Comparison of ENCODE assay signal across 20 cellular contexts in genomic region chr5:132380047-132380446, GRCh38. TPM values are rescaled to one million over a fixed set of nuclear protein-coding genes. Genes with fewer than 3 reads are reported as not detected.
A peak's percentile ranks its signal among the peaks of the same experiment; 100 is the strongest.
DNase-seq lines count a peak whose midpoint lies in the region; ATAC-seq, FAIRE-seq and TF ChIP-seq lines count a peak whose summit lies in the region.
"Had no signal": no experiment of that assay in that cellular context is flagged by ENCODE, and none has a peak within 500 bp of the region (broad histone marks: within the 10 kb centered on the region; RNA-seq: fewer than 3 reads in every experiment).

No MANE protein-coding gene starts in this region.

- TF ChIP-seq POLR2A in HepG2 (IDR thresholded peaks at IDR 0.05; ENCODE audit: insufficient read depth in 1 of 2, low read depth in 2 of 2, low read length in 2 of 2) (no peak), right lobe of liver (IDR thresholded peaks at IDR 0.05) (no peak), vagina (IDR thresholded peaks at IDR 0.05) (no peak), upper lobe of left lung (IDR thresholded peaks at IDR 0.05) (no peak)

- POLR2A ChIA-PET in HepG2 (lab: Yijun Ruan, JAX) = no interaction called here

- H3K27ac ChIP-seq in HepG2 (ENCODE audit: extremely low read length, insufficient read depth, low read length) (peak overlapping the region; percentile 21), right lobe of liver (no peak overlapping the region), small intestine (ENCODE audit: low read depth in 1 of 2, low read length in 1 of 2) (no peak overlapping the region), vagina (no peak overlapping the region), upper lobe of left lung (no peak overlapping the region)
- H3K27ac ChIP-seq: BLaER1 treated with 17β-estradiol and CSF1 and Interleukin-3, amounts not matched to agents 10 nM and 100 nM had no signal

- CTCF ChIA-PET in HepG2 (lab: Yijun Ruan, JAX; ENCODE audit: low intra/inter-chr PET ratio, low total read pairs) = no interaction called here

- ATAC-seq in HepG2 (peak; percentile 50), right lobe of liver (no peak), left lobe of liver (peak; percentile 12), upper lobe of left lung (ENCODE audit: low FRiP score in 2 of 2) (no peak)
- ATAC-seq: CD8-positive, alpha-beta T cell; GM12878; HCT116 had no signal

- H2AFZ ChIP-seq in HepG2 (ENCODE audit: low read length) = no peak overlapping the region

- H3K9ac ChIP-seq in HepG2 (ENCODE audit: insufficient read depth, low read depth, low read length) = no peak overlapping the region
- H3K9ac ChIP-seq: BLaER1 treated with 17β-estradiol and CSF1 and Interleukin-3, amounts not matched to agents 10 nM and 100 nM had no signal

- FAIRE-seq in HepG2 (lab: Jason Lieb, UNC) (no peak), small intestine (lab: Jason Lieb, UNC) (no peak)
- FAIRE-seq: GM12878, HTR-8/SVneo had no signal

- TF ChIP-seq CTCF in HepG2 (CRISPR knock-in tag; IDR thresholded peaks at IDR 0.05) (no peak), right lobe of liver (IDR thresholded peaks at IDR 0.05) (no peak), vagina (IDR thresholded peaks at IDR 0.05) (no peak), upper lobe of left lung (IDR thresholded peaks at IDR 0.05) (no peak)

- H3K9me3 ChIP-seq in HepG2 (ENCODE audit: low read length) (no peaks in the 10 kb centered on the region), right lobe of liver (no peaks in the 10 kb centered on the region), small intestine (ENCODE audit: control insufficient read depth, low read depth) (no peaks in the 10 kb centered on the region), vagina (no peaks in the 10 kb centered on the region), upper lobe of left lung (no peaks in the 10 kb centered on the region)
- H3K9me3 ChIP-seq: BLaER1 treated with 17β-estradiol and CSF1 and Interleukin-3, amounts not matched to agents 10 nM and 100 nM had no signal

- intact Hi-C loops in HepG2 (cut with micrococcal nuclease; ENCODE audit: unreplicated experiment) = no loop called here
- intact Hi-C loops in right lobe of liver (cut with DNase I) = loop anchor here in 1 of 2 donors (10.0 kb wide), 1 partner anchor 125 kb away; no protein-coding TSS in a partner anchor
- intact Hi-C loops in vagina (cut with DNase I) = no loop called here

- in situ Hi-C loops in HepG2 (cut with HindIII; ENCODE audit: extremely low pct_ligation_motif_present, low pct_unique_long_range_greater_than_20kb) = loop anchor here (10.0 to 25.0 kb wide), 2 partner anchors 115 to 282 kb away; partner anchors contain the start of genes IL13, IL4 and IRF1

- TF ChIP-seq EP300 in HepG2 (IDR thresholded peaks at IDR 0.05; ENCODE audit: low read depth in 2 of 2, low read length in 2 of 2) = no peak
- TF ChIP-seq EP300 in HepG2 (CRISPR knock-in tag; IDR thresholded peaks at IDR 0.05; ENCODE audit: borderline replicate concordance) = no peak
- no peak for TF ChIP-seq EP300 in upper lobe of left lung (IDR thresholded peaks at IDR 0.05)

- no peaks in the 10 kb centered on the region for H3K27me3 ChIP-seq in HepG2 (ENCODE audit: control insufficient read depth in 1 of 2, insufficient read depth in 2 of 2, low read length in 2 of 2)
- no peaks in the 10 kb centered on the region for H3K27me3 ChIP-seq in right lobe of liver
- H3K27me3 ChIP-seq in small intestine (ENCODE audit: control insufficient read depth in 2 of 2, insufficient read depth in 2 of 2, low read length in 2 of 2) = no peaks in the 10 kb centered on the region
- H3K27me3 ChIP-seq in vagina = no peaks in the 10 kb centered on the region
- no peaks in the 10 kb centered on the region for H3K27me3 ChIP-seq in upper lobe of left lung
- H3K27me3 ChIP-seq: BLaER1 treated with 17β-estradiol and CSF1 and Interleukin-3, amounts not matched to agents 10 nM and 100 nM had no signal

- no peaks in the 10 kb centered on the region for H3K79me2 ChIP-seq in HepG2 (ENCODE audit: insufficient read depth, low read length)

- no TSS peak for BruUV-seq in HepG2 (replicated peaks; lab: Mats Ljungman, UMichigan)

- peaks cover 2 to 15% of the 10 kb centered on the region in 2 experiments; a peak in 3 of 5 replicates for H3K36me3 ChIP-seq in HepG2 (replicated peaks in 1 of 2; ENCODE audit: control insufficient read depth in 1 of 2, insufficient read depth in 2 of 2, low read length in 2 of 2)
- H3K36me3 ChIP-seq in right lobe of liver = peaks cover 0 to 6% (median 0%) of the 10 kb centered on the region in 4 donors
- H3K36me3 ChIP-seq in small intestine (ENCODE audit: control insufficient read depth in 2 of 2, insufficient read depth in 2 of 2, low read length in 2 of 2) = peaks cover 0 to 2% of the 10 kb centered on the region in 2 donors
- peaks cover 0 to 10% of the 10 kb centered on the region in 2 donors for H3K36me3 ChIP-seq in vagina
- H3K36me3 ChIP-seq in upper lobe of left lung = peaks cover 0 to 17% (median 5%) of the 10 kb centered on the region in 4 donors

- no peak for DNase-seq in HepG2 (ENCODE audit: low spot score)
- no peak for DNase-seq in right lobe of liver
- no peak for DNase-seq in left lobe of liver (ENCODE audit: low spot score)
- DNase-seq in small intestine = peak; percentile 54
- peak; percentile 49 to 82 for DNase-seq in vagina (ENCODE audit: extremely low spot score in 2 of 2)
- no peak for DNase-seq in NOMO-1 (lab: John Stamatoyannopoulos, UW; ENCODE audit: unreplicated experiment in 2 of 2)
- DNase-seq in stimulated activated naive CD4-positive, alpha-beta T cell treated with Interleukin-2 at 50 U/mL for 16 hours (lab: John Stamatoyannopoulos, UW) = no peak
- no peak for DNase-seq in upper lobe of left lung
- DNase-seq: Calu3; CD8-positive, alpha-beta T cell; DMS53; DND-41; EL; GOT3; H7; HFFc6 had no signal

- no peak for TF ChIP-seq RAD21 in HepG2 (CRISPR knock-in tag; IDR thresholded peaks at IDR 0.05)

- H4K20me1 ChIP-seq in HepG2 (ENCODE audit: insufficient read depth, low read length) = no peaks in the 10 kb centered on the region

- WGBS in HepG2 (ENCODE audit: low lambda C conversion rate) = 50% methylated on average over 6 of the region's 6 CpGs
- 83% methylated on average over 6 of the region's 6 CpGs for whole genome bisulfite sequencing in right lobe of liver (ENCODE audit: insufficient coverage, low coverage, low lambda C conversion rate, missing lambda C conversion rate)
- 37 to 76% (median 59%) methylated on average over 6 of the region's 6 CpGs for WGBS in small intestine, 3 donors
- 95 to 96% methylated on average over 6 of the region's 6 CpGs for WGBS in upper lobe of left lung, 2 donors

- H3K4me2 ChIP-seq in HepG2 (ENCODE audit: low read depth, low read length) = no peak overlapping the region; the same call in 1 of the 2 replicates
- H3K4me2 ChIP-seq: BLaER1 treated with 17β-estradiol and CSF1 and Interleukin-3, amounts not matched to agents 10 nM and 100 nM had no signal

- peaks cover 31% of the 10 kb centered on the region for H3K4me1 ChIP-seq in HepG2 (ENCODE audit: insufficient read depth, low read length)
- peaks cover 0 to 9% (median 4%) of the 10 kb centered on the region in 4 donors for H3K4me1 ChIP-seq in right lobe of liver
- H3K4me1 ChIP-seq in small intestine (ENCODE audit: control insufficient read depth in 2 of 2, insufficient read depth in 1 of 2, low read depth in 1 of 2, low read length in 1 of 2) = no peaks in the 10 kb centered on the region
- H3K4me1 ChIP-seq in vagina = peaks cover 14% of the 10 kb centered on the region
- no peaks in the 10 kb centered on the region for H3K4me1 ChIP-seq in upper lobe of left lung

- H3K4me3 ChIP-seq in HepG2 (replicated peaks in 1 of 3; ENCODE audit: insufficient read depth in 1 of 3, low read depth in 2 of 3, low read length in 3 of 3) = no peak overlapping the region
- no peak overlapping the region for H3K4me3 ChIP-seq in right lobe of liver
- H3K4me3 ChIP-seq in small intestine (ENCODE audit: low read depth in 1 of 2, low read length in 2 of 2) = no peak overlapping the region
- H3K4me3 ChIP-seq in vagina = no peak overlapping the region
- H3K4me3 ChIP-seq in upper lobe of left lung = no peak overlapping the region
- H3K4me3 ChIP-seq: BLaER1 treated with 17β-estradiol and CSF1 and Interleukin-3, amounts not matched to agents 10 nM and 100 nM; GM12878 had no signal

TF ChIP-seq in HepG2, 621 proteins besides CTCF, POLR2A, EP300 and RAD21 (continues in another document):
- TF ChIP-seq HNF4G (IDR thresholded peaks at IDR 0.05; ENCODE audit: borderline replicate concordance, low read depth, low read length) = 0 out of 2 replicates have a peak, but pooled peaks have one; percentile 28
- TF ChIP-seq HNF4G (CRISPR knock-in tag; IDR thresholded peaks at IDR 0.05; ENCODE audit: borderline replicate concordance, low read depth) = no peak
- TF ChIP-seq TOPORS (CRISPR knock-in tag; IDR thresholded peaks at IDR 0.05) = no peak
- no peak for TF ChIP-seq ZBTB7B (CRISPR knock-in tag; IDR thresholded peaks at IDR 0.05)

RNA-seq across cellular contexts. Expression of gene SLC22A5, which starts 10.5 kb away (rescaled TPM):
- total RNA-seq in HepG2 (2016; rRNA removed; fragmentation: Illumina TruSeq; extraction: Trizol) = 4.0 and 7.1 TPM in 2 replicates
- total RNA-seq in HepG2 (2016; cell fraction: cytosol; rRNA removed; fragmentation: Illumina TruSeq; extraction: Trizol; ENCODE audit: low read depth) = 1.7 and 1.8 TPM in 2 replicates
- 2.8 and 7.3 TPM in 2 replicates for total RNA-seq in HepG2 (2016; cell fraction: insoluble cytoplasmic fraction; rRNA removed; fragmentation: Illumina TruSeq; extraction: Trizol)
- total RNA-seq in HepG2 (2016; cell fraction: membrane; rRNA removed; fragmentation: Illumina TruSeq; extraction: Trizol) = 4.9 and 5.0 TPM in 2 replicates
- total RNA-seq in HepG2 (2016; cell fraction: nucleus; rRNA removed; fragmentation: Illumina TruSeq; extraction: Trizol) = 9.2 and 10.1 TPM in 2 replicates
- polyA plus RNA-seq in HepG2 (2011; rRNA removed) = 15.1 and 17.1 TPM in 2 replicates
- polyA plus RNA-seq in HepG2 (2011; cell fraction: cytosol; rRNA removed) = 9.8 and 10.8 TPM in 2 replicates
- 31.0 and 32.0 TPM in 2 replicates for polyA plus RNA-seq in HepG2 (2011; cell fraction: nucleus; rRNA removed)
- polyA plus RNA-seq in HepG2 (2012) = 4.3 and 4.5 TPM in 2 replicates
- polyA plus RNA-seq in HepG2 (2016; cell fraction: cytosol; fragmentation: Illumina TruSeq; extraction: Trizol; ENCODE audit: low read depth) = 1.2 and 1.3 TPM in 2 replicates
- polyA plus RNA-seq in HepG2 (2016; cell fraction: insoluble cytoplasmic fraction; fragmentation: Illumina TruSeq; extraction: Trizol; ENCODE audit: low read depth) = 3.2 and 3.9 TPM in 2 replicates
- 2.6 TPM in 2 replicates for polyA plus RNA-seq in HepG2 (2016; cell fraction: membrane; fragmentation: Illumina TruSeq; extraction: Trizol; ENCODE audit: low read depth)
- polyA plus RNA-seq in HepG2 (2016; cell fraction: nucleus; fragmentation: Illumina TruSeq; extraction: Trizol; ENCODE audit: insufficient read depth, low read depth) = 16.4 and 21.5 TPM in 2 replicates
- 40.2 and 159 TPM in 2 replicates for polyA minus RNA-seq in HepG2 (2011; rRNA and poly(A)+ RNA removed; ENCODE audit: low replicate concordance)
- polyA minus RNA-seq in HepG2 (2011; cell fraction: cytosol; rRNA and poly(A)+ RNA removed) = 4.4 and 5.1 TPM in 2 replicates
- 10.6 and 10.7 TPM in 2 replicates for polyA minus RNA-seq in HepG2 (2011; cell fraction: nucleus; rRNA and poly(A)+ RNA removed)
- total RNA-seq in right lobe of liver = 10 to 100 TPM in 1 of 6 experiments, 1 to 10 TPM in 5; 4.7 to 11.1 (median 6.5) TPM
- 8.8 TPM for total RNA-seq in left lobe of liver
- 10 to 100 TPM in 2 of 3 donors, 1 to 10 TPM in 1; 9.4 to 22.1 (median 21.6) TPM for polyA plus RNA-seq in small intestine
- 15.2 TPM for total RNA-seq in vagina
- 10 to 100 TPM in 4 of 6 donors, 1 to 10 TPM in 2; 7.9 to 22.0 (median 12.7) TPM for total RNA-seq in upper lobe of left lung

Comparison
In these comparisons a context has a peak if more than half of its experiments do, and no peak if none do; other contexts are left out.
1. ATAC-seq: peak in HepG2 (single experiment) and left lobe of liver (single experiment); none in right lobe of liver (0 of 4) and upper lobe of left lung (0 of 2).
2. DNase-seq: peak in small intestine (single experiment) and vagina (2 of 2); none in HepG2 (single experiment), right lobe of liver (0 of 3), left lobe of liver (single experiment), NOMO-1 (0 of 2), stimulated activated naive CD4-positive, alpha-beta T cell treated with Interleukin-2 at 50 U/mL for 16 hours (single experiment) and upper lobe of left lung (0 of 2).